1 cellular context compared by ENCODE assay signal in the genomic region with DNA sequence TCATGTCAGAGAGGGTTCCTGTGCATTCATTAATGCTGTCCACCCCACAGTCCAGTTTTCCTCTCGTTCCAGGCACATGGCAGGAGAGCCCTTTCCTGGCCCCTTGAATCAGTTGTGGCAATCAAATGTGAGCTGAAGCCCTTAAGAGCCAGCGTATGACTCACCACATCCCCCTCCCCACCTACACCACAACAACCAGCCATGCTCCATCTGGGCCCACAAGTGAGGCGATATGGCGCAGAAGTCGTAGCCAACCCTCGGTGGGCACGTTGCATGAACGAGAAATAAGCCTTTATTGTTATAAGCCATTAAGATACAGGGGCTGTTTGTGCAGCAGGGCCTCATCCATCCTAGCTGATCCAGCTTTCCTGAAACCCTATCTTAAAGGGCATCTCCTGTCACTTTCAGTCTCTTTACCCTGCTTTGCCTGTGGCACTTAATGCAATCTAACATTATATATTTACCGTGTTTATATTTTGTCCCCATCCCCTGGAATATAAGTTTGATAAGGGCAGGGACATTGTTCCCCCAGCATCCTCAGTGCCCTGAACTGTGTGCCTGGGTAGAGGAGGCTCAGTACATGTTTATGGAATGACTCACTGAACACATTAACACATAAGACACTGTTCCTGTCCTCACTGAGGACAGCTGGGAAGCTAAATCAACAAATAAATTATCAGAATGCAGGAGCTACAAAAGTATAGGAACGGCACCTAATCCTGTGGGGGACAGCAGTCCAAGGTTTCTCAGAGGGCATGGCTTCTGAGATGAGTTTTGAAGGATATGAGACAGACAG.
A peak's percentile ranks its signal among the peaks of the same experiment; 100 is the strongest.
TF ChIP-seq lines count a peak whose summit lies in the region.

No MANE protein-coding gene starts in this region.

TF ChIP-seq in HepG2, 621 proteins besides CTCF, POLR2A, EP300 and RAD21:
- TF ChIP-seq HMG20B (CRISPR knock-in tag; conservative IDR thresholded peaks at IDR 0.05) (no peak), FOSL2 (CRISPR knock-in tag; IDR thresholded peaks at IDR 0.05) (peak; percentile 66; the same call in 1 of the 2 replicates), ZKSCAN1 (IDR thresholded peaks at IDR 0.05; ENCODE audit: low read length) (no peak), STAT5B (CRISPR knock-in tag; IDR thresholded peaks at IDR 0.05) (no peak), ZNF788 (CRISPR knock-in tag; IDR thresholded peaks at IDR 0.05; ENCODE audit: borderline replicate concordance) (no peak)
